In the genomic region with DNA sequence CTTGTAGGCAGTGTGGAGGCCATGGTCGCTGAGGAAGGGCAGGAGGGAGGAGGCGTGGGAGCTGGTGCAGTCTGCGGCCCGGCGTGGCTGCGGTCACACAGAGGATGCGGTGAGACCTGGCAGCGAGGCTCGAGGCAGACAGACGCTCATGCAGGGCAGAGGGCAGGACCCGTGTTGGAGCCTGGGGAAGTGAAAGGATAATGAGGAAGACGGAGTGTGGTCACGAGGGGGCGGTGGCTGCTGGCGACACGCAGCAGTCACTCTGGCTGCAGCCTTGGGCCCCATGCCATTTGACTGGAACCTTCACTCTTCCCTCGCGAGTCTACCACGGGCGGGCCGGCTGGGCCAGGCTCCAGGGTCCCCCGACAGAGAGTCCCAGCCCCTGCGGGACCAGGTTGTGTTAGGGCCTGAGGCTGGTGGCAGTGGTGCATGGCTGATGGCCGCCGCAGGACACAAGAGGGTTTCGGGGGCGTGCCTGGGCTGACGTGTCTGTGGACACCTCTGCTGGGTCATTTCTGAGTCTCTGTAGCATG, we compare ENCODE assay signal across 2 cellular contexts.
TF ChIP-seq lines count a peak whose summit lies in the region.

No MANE protein-coding gene starts in this region.

TF ChIP-seq in HepG2, 621 proteins besides CTCF, POLR2A, EP300 and RAD21:
- TF ChIP-seq, protein P1, sequence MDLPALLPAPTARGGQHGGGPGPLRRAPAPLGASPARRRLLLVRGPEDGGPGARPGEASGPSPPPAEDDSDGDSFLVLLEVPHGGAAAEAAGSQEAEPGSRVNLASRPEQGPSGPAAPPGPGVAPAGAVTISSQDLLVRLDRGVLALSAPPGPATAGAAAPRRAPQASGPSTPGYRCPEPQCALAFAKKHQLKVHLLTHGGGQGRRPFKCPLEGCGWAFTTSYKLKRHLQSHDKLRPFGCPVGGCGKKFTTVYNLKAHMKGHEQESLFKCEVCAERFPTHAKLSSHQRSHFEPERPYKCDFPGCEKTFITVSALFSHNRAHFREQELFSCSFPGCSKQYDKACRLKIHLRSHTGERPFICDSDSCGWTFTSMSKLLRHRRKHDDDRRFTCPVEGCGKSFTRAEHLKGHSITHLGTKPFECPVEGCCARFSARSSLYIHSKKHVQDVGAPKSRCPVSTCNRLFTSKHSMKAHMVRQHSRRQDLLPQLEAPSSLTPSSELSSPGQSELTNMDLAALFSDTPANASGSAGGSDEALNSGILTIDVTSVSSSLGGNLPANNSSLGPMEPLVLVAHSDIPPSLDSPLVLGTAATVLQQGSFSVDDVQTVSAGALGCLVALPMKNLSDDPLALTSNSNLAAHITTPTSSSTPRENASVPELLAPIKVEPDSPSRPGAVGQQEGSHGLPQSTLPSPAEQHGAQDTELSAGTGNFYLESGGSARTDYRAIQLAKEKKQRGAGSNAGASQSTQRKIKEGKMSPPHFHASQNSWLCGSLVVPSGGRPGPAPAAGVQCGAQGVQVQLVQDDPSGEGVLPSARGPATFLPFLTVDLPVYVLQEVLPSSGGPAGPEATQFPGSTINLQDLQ (CRISPR knock-in tag; IDR thresholded peaks at IDR 0.05): no peak
- TF ChIP-seq HNRNPH1 (optimal IDR thresholded peaks at IDR 0.05; ENCODE audit: low read depth, low read length) (no peak), TRIM24 (CRISPR knock-in tag; IDR thresholded peaks at IDR 0.05) (no peak)
- TF ChIP-seq, protein P2, sequence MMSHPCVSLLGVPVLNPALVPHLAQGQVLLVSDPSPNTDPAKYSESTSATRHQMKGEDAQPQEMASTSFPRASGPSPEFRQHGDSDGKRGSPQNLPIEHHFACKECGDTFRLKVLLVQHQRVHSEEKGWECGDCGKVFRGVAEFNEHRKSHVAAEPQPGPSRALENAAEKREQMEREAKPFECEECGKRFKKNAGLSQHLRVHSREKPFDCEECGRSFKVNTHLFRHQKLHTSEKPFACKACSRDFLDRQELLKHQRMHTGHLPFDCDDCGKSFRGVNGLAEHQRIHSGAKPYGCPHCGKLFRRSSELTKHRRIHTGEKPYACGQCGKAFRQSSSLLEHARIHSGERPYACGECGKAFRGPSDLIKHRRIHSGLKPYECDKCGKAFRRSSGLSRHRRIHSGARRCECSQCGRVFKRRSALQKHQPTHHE (CRISPR knock-in tag; IDR thresholded peaks at IDR 0.05; ENCODE audit: borderline replicate concordance): no peak
- TF ChIP-seq, protein P3, sequence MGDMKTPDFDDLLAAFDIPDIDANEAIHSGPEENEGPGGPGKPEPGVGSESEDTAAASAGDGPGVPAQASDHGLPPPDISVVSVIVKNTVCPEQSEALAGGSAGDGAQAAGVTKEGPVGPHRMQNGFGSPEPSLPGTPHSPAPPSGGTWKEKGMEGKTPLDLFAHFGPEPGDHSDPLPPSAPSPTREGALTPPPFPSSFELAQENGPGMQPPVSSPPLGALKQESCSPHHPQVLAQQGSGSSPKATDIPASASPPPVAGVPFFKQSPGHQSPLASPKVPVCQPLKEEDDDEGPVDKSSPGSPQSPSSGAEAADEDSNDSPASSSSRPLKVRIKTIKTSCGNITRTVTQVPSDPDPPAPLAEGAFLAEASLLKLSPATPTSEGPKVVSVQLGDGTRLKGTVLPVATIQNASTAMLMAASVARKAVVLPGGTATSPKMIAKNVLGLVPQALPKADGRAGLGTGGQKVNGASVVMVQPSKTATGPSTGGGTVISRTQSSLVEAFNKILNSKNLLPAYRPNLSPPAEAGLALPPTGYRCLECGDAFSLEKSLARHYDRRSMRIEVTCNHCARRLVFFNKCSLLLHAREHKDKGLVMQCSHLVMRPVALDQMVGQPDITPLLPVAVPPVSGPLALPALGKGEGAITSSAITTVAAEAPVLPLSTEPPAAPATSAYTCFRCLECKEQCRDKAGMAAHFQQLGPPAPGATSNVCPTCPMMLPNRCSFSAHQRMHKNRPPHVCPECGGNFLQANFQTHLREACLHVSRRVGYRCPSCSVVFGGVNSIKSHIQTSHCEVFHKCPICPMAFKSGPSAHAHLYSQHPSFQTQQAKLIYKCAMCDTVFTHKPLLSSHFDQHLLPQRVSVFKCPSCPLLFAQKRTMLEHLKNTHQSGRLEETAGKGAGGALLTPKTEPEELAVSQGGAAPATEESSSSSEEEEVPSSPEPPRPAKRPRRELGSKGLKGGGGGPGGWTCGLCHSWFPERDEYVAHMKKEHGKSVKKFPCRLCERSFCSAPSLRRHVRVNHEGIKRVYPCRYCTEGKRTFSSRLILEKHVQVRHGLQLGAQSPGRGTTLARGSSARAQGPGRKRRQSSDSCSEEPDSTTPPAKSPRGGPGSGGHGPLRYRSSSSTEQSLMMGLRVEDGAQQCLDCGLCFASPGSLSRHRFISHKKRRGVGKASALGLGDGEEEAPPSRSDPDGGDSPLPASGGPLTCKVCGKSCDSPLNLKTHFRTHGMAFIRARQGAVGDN (CRISPR knock-in tag; IDR thresholded peaks at IDR 0.05): peak; percentile 4; the same call in 1 of the 2 replicates
- TF ChIP-seq, protein P4, sequence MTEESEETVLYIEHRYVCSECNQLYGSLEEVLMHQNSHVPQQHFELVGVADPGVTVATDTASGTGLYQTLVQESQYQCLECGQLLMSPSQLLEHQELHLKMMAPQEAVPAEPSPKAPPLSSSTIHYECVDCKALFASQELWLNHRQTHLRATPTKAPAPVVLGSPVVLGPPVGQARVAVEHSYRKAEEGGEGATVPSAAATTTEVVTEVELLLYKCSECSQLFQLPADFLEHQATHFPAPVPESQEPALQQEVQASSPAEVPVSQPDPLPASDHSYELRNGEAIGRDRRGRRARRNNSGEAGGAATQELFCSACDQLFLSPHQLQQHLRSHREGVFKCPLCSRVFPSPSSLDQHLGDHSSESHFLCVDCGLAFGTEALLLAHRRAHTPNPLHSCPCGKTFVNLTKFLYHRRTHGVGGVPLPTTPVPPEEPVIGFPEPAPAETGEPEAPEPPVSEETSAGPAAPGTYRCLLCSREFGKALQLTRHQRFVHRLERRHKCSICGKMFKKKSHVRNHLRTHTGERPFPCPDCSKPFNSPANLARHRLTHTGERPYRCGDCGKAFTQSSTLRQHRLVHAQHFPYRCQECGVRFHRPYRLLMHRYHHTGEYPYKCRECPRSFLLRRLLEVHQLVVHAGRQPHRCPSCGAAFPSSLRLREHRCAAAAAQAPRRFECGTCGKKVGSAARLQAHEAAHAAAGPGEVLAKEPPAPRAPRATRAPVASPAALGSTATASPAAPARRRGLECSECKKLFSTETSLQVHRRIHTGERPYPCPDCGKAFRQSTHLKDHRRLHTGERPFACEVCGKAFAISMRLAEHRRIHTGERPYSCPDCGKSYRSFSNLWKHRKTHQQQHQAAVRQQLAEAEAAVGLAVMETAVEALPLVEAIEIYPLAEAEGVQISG (CRISPR knock-in tag; IDR thresholded peaks at IDR 0.05): no peak

TF ChIP-seq in GM23338, 12 proteins besides CTCF, POLR2A, EP300 and RAD21 (continued from another document):
- TF ChIP-seq, protein P5, sequence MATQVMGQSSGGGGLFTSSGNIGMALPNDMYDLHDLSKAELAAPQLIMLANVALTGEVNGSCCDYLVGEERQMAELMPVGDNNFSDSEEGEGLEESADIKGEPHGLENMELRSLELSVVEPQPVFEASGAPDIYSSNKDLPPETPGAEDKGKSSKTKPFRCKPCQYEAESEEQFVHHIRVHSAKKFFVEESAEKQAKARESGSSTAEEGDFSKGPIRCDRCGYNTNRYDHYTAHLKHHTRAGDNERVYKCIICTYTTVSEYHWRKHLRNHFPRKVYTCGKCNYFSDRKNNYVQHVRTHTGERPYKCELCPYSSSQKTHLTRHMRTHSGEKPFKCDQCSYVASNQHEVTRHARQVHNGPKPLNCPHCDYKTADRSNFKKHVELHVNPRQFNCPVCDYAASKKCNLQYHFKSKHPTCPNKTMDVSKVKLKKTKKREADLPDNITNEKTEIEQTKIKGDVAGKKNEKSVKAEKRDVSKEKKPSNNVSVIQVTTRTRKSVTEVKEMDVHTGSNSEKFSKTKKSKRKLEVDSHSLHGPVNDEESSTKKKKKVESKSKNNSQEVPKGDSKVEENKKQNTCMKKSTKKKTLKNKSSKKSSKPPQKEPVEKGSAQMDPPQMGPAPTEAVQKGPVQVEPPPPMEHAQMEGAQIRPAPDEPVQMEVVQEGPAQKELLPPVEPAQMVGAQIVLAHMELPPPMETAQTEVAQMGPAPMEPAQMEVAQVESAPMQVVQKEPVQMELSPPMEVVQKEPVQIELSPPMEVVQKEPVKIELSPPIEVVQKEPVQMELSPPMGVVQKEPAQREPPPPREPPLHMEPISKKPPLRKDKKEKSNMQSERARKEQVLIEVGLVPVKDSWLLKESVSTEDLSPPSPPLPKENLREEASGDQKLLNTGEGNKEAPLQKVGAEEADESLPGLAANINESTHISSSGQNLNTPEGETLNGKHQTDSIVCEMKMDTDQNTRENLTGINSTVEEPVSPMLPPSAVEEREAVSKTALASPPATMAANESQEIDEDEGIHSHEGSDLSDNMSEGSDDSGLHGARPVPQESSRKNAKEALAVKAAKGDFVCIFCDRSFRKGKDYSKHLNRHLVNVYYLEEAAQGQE (IDR thresholded peaks at IDR 0.05; ENCODE audit: unreplicated experiment): no peak
- no peak for TF ChIP-seq POLR2AphosphoS5 (IDR thresholded peaks at IDR 0.05; ENCODE audit: low read depth)
- TF ChIP-seq ZNF114 (CRISPR knock-in tag; IDR thresholded peaks at IDR 0.05): no peak
- TF ChIP-seq ZNF331 (CRISPR knock-in tag; IDR thresholded peaks at IDR 0.05; ENCODE audit: low read depth): no peak
- TF ChIP-seq STAT1 (IDR thresholded peaks at IDR 0.05; ENCODE audit: unreplicated experiment): no peak
- TF ChIP-seq, protein P6, sequence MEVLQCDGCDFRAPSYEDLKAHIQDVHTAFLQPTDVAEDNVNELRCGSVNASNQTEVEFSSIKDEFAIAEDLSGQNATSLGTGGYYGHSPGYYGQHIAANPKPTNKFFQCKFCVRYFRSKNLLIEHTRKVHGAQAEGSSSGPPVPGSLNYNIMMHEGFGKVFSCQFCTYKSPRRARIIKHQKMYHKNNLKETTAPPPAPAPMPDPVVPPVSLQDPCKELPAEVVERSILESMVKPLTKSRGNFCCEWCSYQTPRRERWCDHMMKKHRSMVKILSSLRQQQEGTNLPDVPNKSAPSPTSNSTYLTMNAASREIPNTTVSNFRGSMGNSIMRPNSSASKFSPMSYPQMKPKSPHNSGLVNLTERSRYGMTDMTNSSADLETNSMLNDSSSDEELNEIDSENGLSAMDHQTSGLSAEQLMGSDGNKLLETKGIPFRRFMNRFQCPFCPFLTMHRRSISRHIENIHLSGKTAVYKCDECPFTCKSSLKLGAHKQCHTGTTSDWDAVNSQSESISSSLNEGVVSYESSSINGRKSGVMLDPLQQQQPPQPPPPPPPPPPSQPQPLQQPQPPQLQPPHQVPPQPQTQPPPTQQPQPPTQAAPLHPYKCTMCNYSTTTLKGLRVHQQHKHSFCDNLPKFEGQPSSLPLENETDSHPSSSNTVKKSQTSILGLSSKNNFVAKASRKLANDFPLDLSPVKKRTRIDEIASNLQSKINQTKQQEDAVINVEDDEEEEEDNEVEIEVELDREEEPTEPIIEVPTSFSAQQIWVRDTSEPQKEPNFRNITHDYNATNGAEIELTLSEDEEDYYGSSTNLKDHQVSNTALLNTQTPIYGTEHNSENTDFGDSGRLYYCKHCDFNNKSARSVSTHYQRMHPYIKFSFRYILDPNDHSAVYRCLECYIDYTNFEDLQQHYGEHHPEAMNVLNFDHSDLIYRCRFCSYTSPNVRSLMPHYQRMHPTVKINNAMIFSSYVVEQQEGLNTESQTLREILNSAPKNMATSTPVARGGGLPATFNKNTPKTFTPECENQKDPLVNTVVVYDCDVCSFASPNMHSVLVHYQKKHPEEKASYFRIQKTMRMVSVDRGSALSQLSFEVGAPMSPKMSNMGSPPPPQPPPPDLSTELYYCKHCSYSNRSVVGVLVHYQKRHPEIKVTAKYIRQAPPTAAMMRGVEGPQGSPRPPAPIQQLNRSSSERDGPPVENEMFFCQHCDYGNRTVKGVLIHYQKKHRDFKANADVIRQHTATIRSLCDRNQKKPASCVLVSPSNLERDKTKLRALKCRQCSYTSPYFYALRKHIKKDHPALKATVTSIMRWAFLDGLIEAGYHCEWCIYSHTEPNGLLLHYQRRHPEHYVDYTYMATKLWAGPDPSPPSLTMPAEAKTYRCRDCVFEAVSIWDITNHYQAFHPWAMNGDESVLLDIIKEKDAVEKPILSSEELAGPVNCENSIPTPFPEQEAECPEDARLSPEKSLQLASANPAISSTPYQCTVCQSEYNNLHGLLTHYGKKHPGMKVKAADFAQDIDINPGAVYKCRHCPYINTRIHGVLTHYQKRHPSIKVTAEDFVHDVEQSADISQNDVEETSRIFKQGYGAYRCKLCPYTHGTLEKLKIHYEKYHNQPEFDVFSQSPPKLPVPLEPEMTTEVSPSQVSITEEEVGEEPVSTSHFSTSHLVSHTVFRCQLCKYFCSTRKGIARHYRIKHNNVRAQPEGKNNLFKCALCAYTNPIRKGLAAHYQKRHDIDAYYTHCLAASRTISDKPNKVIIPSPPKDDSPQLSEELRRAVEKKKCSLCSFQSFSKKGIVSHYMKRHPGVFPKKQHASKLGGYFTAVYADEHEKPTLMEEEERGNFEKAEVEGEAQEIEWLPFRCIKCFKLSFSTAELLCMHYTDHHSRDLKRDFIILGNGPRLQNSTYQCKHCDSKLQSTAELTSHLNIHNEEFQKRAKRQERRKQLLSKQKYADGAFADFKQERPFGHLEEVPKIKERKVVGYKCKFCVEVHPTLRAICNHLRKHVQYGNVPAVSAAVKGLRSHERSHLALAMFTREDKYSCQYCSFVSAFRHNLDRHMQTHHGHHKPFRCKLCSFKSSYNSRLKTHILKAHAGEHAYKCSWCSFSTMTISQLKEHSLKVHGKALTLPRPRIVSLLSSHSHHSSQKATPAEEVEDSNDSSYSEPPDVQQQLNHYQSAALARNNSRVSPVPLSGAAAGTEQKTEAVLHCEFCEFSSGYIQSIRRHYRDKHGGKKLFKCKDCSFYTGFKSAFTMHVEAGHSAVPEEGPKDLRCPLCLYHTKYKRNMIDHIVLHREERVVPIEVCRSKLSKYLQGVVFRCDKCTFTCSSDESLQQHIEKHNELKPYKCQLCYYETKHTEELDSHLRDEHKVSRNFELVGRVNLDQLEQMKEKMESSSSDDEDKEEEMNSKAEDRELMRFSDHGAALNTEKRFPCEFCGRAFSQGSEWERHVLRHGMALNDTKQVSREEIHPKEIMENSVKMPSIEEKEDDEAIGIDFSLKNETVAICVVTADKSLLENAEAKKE (CRISPR knock-in tag; IDR thresholded peaks at IDR 0.05): no peak
- no peak for TF ChIP-seq CREB1 (CRISPR knock-in tag; IDR thresholded peaks at IDR 0.05; ENCODE audit: low read depth)
